Comparison of ENCODE assay signal across 17 cellular contexts in the genomic region with DNA sequence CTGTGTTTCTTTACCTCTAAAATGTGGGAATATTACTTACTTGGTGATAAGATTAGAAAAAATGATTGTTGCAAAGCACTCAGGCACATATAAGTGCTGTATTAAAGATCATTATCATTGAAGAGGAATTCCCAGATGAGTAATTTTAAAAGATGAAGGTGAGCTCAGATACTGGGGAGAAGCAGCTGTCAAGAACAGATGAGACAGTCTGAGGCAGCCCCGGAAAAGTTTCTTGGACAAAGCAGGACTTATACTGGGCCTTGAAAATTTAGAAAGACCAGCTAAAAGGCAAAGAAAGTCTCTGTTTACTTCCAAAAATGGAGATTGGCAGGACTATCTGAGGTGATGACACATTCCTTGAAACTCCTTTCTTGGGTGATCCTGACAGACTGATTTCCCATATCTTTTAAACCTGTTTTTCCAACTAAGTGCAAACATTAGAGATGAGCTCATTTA.
DNase-seq lines count a peak whose midpoint lies in the region; ATAC-seq and TF ChIP-seq lines count a peak whose summit lies in the region.
"Had no signal": no experiment of that assay in that cellular context is flagged by ENCODE, and none has a peak within 500 bp of the region (broad histone marks: within the 10 kb centered on the region; RNA-seq: fewer than 3 reads in every experiment).

No MANE protein-coding gene starts in this region.

- CTCF ChIA-PET in activated CD4-positive, alpha-beta T cell treated with anti-CD3 and anti-CD28 coated beads for 36 hours (lab: Charles Lee), result interaction anchor here (0.7 kb wide), 1 partner anchor 418 kb away, joined by 3 read pairs; no protein-coding TSS in a partner anchor

- peak; percentile 16 for TF ChIP-seq POLR2A in GM18505 (IDR thresholded peaks at IDR 0.05; ENCODE audit: borderline replicate concordance, extremely low read depth, insufficient read depth, insufficient read length)

- no peak overlapping the region for H3K9ac ChIP-seq in parathyroid adenoma
- H3K9ac ChIP-seq: BLaER1, KMS-11 had no signal

- H3K36me3 ChIP-seq in parathyroid adenoma (ENCODE audit: control insufficient read depth, insufficient read depth, low read length) (no peaks in the 10 kb centered on the region), lower lobe of right lung (no peaks in the 10 kb centered on the region)
- H3K36me3 ChIP-seq: BLaER1 had no signal

- H3K4me3 Mint-ChIP-seq in dendritic cell treated with granulocyte-macrophage colony-stimulating factor and Interleukin-4, amounts not matched to agents 40 ng/mL and 50 ng/mL, for 4 days, result no peak overlapping the region
- H3K4me3 Mint-ChIP-seq in activated CD4-positive, alpha-beta T cell treated with anti-CD3 and anti-CD28 coated beads for 36 hours, result no peak overlapping the region
- H3K4me3 Mint-ChIP-seq: activated CD4-positive, alpha-beta memory T cell treated with anti-CD3 and anti-CD28 coated beads, Interleukin-2, amount 10 ng/mL, durations not matched to agents 7 days and 5 days had no signal

- POLR2A ChIA-PET in activated CD4-positive, alpha-beta T cell treated with anti-CD3 and anti-CD28 coated beads for 36 hours (lab: Charles Lee), result no interaction called here

- no peaks in the 10 kb centered on the region for H3K9me3 Mint-ChIP-seq in dendritic cell treated with granulocyte-macrophage colony-stimulating factor and Interleukin-4, amounts not matched to agents 40 ng/mL and 50 ng/mL, for 4 days
- no peaks in the 10 kb centered on the region for H3K9me3 Mint-ChIP-seq in activated CD4-positive, alpha-beta T cell treated with anti-CD3 and anti-CD28 coated beads for 36 hours (ENCODE audit: low read depth)
- H3K9me3 Mint-ChIP-seq: activated CD4-positive, alpha-beta memory T cell treated with anti-CD3 and anti-CD28 coated beads, Interleukin-2, amount 10 ng/mL, durations not matched to agents 7 days and 5 days had no signal

- H2AFZ ChIP-seq in parathyroid adenoma, result peak overlapping the region; percentile 13

- peak overlapping the region; percentile 83 for H3K27ac Mint-ChIP-seq in dendritic cell treated with granulocyte-macrophage colony-stimulating factor and Interleukin-4, amounts not matched to agents 40 ng/mL and 50 ng/mL, for 4 days
- no peak overlapping the region for H3K27ac Mint-ChIP-seq in activated CD4-positive, alpha-beta T cell treated with anti-CD3 and anti-CD28 coated beads for 36 hours
- H3K27ac Mint-ChIP-seq: activated CD4-positive, alpha-beta memory T cell treated with anti-CD3 and anti-CD28 coated beads, Interleukin-2, amount 10 ng/mL, durations not matched to agents 7 days and 5 days had no signal

- H3K4me1 Mint-ChIP-seq in dendritic cell treated with granulocyte-macrophage colony-stimulating factor and Interleukin-4, amounts not matched to agents 40 ng/mL and 50 ng/mL, for 4 days (ENCODE audit: low read depth), result peaks cover 39% of the 10 kb centered on the region
- peaks cover 6% of the 10 kb centered on the region for H3K4me1 Mint-ChIP-seq in activated CD4-positive, alpha-beta T cell treated with anti-CD3 and anti-CD28 coated beads for 36 hours

- peak; percentile 40 for DNase-seq in HT1080 (ENCODE audit: low read depth)
- no peak for DNase-seq in activated CD4-positive, alpha-beta T cell treated with anti-CD3 and anti-CD28 coated beads for 36 hours
- DNase-seq in lower lobe of right lung, result no peak
- DNase-seq in COR-L47 (lab: John Stamatoyannopoulos, UW), result no peak
- no peak for DNase-seq in NOMO-1 treated with dmso at 0.1 percent for 144 hours (lab: John Stamatoyannopoulos, UW; ENCODE audit: unreplicated experiment)
- DNase-seq: activated CD4-positive, alpha-beta memory T cell treated with anti-CD3 and anti-CD28 coated beads, Interleukin-2, amount 10 ng/mL, durations not matched to agents 7 days and 5 days; erythroblast; NCI-H2107; OCI-M1; posterior cingulate gyrus; stimulated activated CD4-positive, alpha-beta T cell treated with anti-CD3 and anti-CD28 coated beads, Interleukin-2, amount 100 ng/mL, for 24 hours; stimulated activated naive CD4-positive, alpha-beta T cell treated with Interleukin-2 at 50 U/mL for 16 hours had no signal

- no peaks in the 10 kb centered on the region for H3K27me3 Mint-ChIP-seq in dendritic cell treated with granulocyte-macrophage colony-stimulating factor and Interleukin-4, amounts not matched to agents 40 ng/mL and 50 ng/mL, for 4 days
- no peaks in the 10 kb centered on the region for H3K27me3 Mint-ChIP-seq in activated CD4-positive, alpha-beta T cell treated with anti-CD3 and anti-CD28 coated beads for 36 hours

- H3K27ac ChIP-seq in parathyroid adenoma, result no peak overlapping the region
- H3K27ac ChIP-seq in lower lobe of right lung, result no peak overlapping the region
- H3K27ac ChIP-seq: BLaER1, KMS-11 had no signal

- H3K27me3 ChIP-seq in parathyroid adenoma (ENCODE audit: control insufficient read depth, insufficient read depth, low read length) (no peaks in the 10 kb centered on the region), lower lobe of right lung (ENCODE audit: low read depth) (no peaks in the 10 kb centered on the region)
- H3K27me3 ChIP-seq: BLaER1 had no signal

- H3K36me3 Mint-ChIP-seq in dendritic cell treated with granulocyte-macrophage colony-stimulating factor and Interleukin-4, amounts not matched to agents 40 ng/mL and 50 ng/mL, for 4 days (ENCODE audit: low read depth), result no peaks in the 10 kb centered on the region
- H3K36me3 Mint-ChIP-seq in activated CD4-positive, alpha-beta T cell treated with anti-CD3 and anti-CD28 coated beads for 36 hours (ENCODE audit: low read depth), result no peaks in the 10 kb centered on the region

- no peak overlapping the region for H3K4me2 ChIP-seq in parathyroid adenoma (ENCODE audit: low read length)
- H3K4me2 ChIP-seq: BLaER1, KMS-11 had no signal

- intact Hi-C loops in dendritic cell treated with granulocyte-macrophage colony-stimulating factor and Interleukin-4, amounts not matched to agents 40 ng/mL and 50 ng/mL, for 4 days (cut with micrococcal nuclease), result loop anchor here (5.0 kb wide), 1 partner anchor 44 kb away; no protein-coding TSS in a partner anchor
- intact Hi-C loops in activated CD4-positive, alpha-beta T cell treated with anti-CD3 and anti-CD28 coated beads for 36 hours (cut with DNase I, micrococcal nuclease), result no loop called here
- intact Hi-C loops in lower lobe of right lung (cut with DNase I), result no loop called here

- H3K9me3 ChIP-seq in parathyroid adenoma (ENCODE audit: control insufficient read depth, low read length) (no peaks in the 10 kb centered on the region), lower lobe of right lung (no peaks in the 10 kb centered on the region)
- H3K9me3 ChIP-seq: BLaER1 had no signal

- TF ChIP-seq CTCF in parathyroid adenoma (IDR thresholded peaks at IDR 0.05) (no peak), lower lobe of right lung (IDR thresholded peaks at IDR 0.05) (no peak)

- no peak overlapping the region for H3K4me3 ChIP-seq in parathyroid adenoma (ENCODE audit: low read depth, low read length)
- no peak overlapping the region for H3K4me3 ChIP-seq in lower lobe of right lung
- H3K4me3 ChIP-seq: BLaER1 had no signal

- no peak for ATAC-seq in GM18505 (IDR thresholded peaks at IDR 0.05; ENCODE audit: unreplicated experiment)
- ATAC-seq in activated CD4-positive, alpha-beta T cell treated with anti-CD3 and anti-CD28 coated beads for 36 hours, result no peak
- ATAC-seq in lower lobe of right lung, result no peak

- H3K4me1 ChIP-seq in parathyroid adenoma, result no peaks in the 10 kb centered on the region
- peaks cover 10% of the 10 kb centered on the region for H3K4me1 ChIP-seq in lower lobe of right lung
- H3K4me1 ChIP-seq: BLaER1 had no signal

- no peaks in the 10 kb centered on the region for H3K79me2 ChIP-seq in parathyroid adenoma
